In the genomic region with DNA sequence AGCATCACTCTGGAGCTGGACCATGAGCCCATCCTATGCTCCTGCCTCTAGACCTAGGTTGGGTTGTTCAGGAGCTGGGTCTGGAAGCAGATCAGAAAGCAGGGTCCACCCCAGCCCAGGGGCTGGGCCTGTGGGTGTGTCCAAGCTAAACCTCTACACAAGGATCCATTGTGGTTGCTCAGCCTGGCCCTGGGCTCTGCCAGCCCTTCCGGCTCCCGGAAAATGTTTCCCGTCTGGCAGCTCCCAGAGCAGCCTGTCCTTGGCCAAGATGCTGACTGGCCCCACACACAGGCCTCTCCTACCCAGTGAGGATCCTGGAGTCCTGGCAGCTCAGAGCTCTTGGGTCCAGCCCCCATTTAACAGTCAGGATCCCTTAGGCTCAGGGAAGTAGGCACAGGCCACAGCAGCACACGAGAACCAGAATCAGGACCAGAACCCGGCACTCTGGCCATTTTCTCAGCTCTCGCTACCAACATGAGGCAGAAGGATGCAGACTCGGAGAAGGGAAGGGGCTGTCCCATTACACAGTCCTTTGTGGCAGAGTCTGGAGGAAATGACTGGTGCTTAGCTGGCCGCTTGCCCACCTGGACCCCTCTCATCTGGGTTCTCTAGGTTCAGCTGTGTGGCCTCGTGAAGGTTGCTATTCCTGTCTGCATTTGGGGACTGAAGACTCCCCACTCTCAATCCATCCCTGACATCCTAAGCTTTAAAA, we compare ENCODE assay signal across 1 cellular context.
A peak's percentile ranks its signal among the peaks of the same experiment; 100 is the strongest.
TF ChIP-seq lines count a peak whose summit lies in the region.

No MANE protein-coding gene starts in this region.

TF ChIP-seq in HepG2, 621 proteins besides CTCF, POLR2A, EP300 and RAD21 (continued from another document and continues in another):
- TF ChIP-seq BCLAF1 (IDR thresholded peaks at IDR 0.05) (no peak), KLF15 (CRISPR knock-in tag; IDR thresholded peaks at IDR 0.05; ENCODE audit: borderline replicate concordance) (no peak), SIN3B (IDR thresholded peaks at IDR 0.05; ENCODE audit: low read length) (no peak), E2F1 (CRISPR knock-in tag; IDR thresholded peaks at IDR 0.05) (no peak), CCAR2 (optimal IDR thresholded peaks at IDR 0.05; ENCODE audit: low read depth, low read length) (no peak), NFIC (IDR thresholded peaks at IDR 0.05; ENCODE audit: low read length) (no peak), POGZ (CRISPR knock-in tag; IDR thresholded peaks at IDR 0.05) (no peak), U2AF2 (IDR thresholded peaks at IDR 0.05; ENCODE audit: low read depth, low read length) (no peak), NKX3-1 (CRISPR knock-in tag; IDR thresholded peaks at IDR 0.05) (0 out of 2 replicates have a peak, but pooled peaks have one; percentile 53), ATF2 (CRISPR knock-in tag; IDR thresholded peaks at IDR 0.05) (no peak), ZC3H4 (CRISPR knock-in tag; IDR thresholded peaks at IDR 0.05; ENCODE audit: borderline replicate concordance) (no peak), GTF3A (CRISPR knock-in tag; conservative IDR thresholded peaks at IDR 0.05) (0 out of 2 replicates have a peak, but pooled peaks have one; percentile 34), ELK4 (CRISPR knock-in tag; IDR thresholded peaks at IDR 0.05; ENCODE audit: borderline replicate concordance) (no peak), RFX1 (IDR thresholded peaks at IDR 0.05) (no peak), NR0B2 (CRISPR knock-in tag; IDR thresholded peaks at IDR 0.05) (no peak; the same call in 1 of the 2 replicates), ZBTB21 (CRISPR knock-in tag; IDR thresholded peaks at IDR 0.05) (no peak), ISL2 (CRISPR knock-in tag; IDR thresholded peaks at IDR 0.05) (0 out of 2 replicates have a peak, but pooled peaks have one; percentile 22), MEF2D (CRISPR knock-in tag; IDR thresholded peaks at IDR 0.05) (peak; percentile 22; the same call in 1 of the 2 replicates), ZNF124 (CRISPR knock-in tag; IDR thresholded peaks at IDR 0.05) (no peak), MED13 (CRISPR knock-in tag; IDR thresholded peaks at IDR 0.05) (no peak), NPAS2 (CRISPR knock-in tag; IDR thresholded peaks at IDR 0.05; ENCODE audit: borderline replicate concordance) (no peak), NR3C1 (CRISPR knock-in tag; IDR thresholded peaks at IDR 0.05) (no peak), ZFAT (CRISPR knock-in tag; conservative IDR thresholded peaks at IDR 0.05) (no peak), CBFB (CRISPR knock-in tag; IDR thresholded peaks at IDR 0.05) (no peak), MAF1 (CRISPR knock-in tag; IDR thresholded peaks at IDR 0.05; ENCODE audit: borderline replicate concordance) (no peak), SYNCRIP (IDR thresholded peaks at IDR 0.05; ENCODE audit: insufficient read depth, low read depth, low read length) (no peak), ZNF556 (CRISPR knock-in tag; IDR thresholded peaks at IDR 0.05; ENCODE audit: borderline replicate concordance) (no peak), PAWR (CRISPR knock-in tag; IDR thresholded peaks at IDR 0.05; ENCODE audit: borderline replicate concordance) (no peak), BRD4 (CRISPR knock-in tag; IDR thresholded peaks at IDR 0.05) (no peak), NR2F1 (CRISPR knock-in tag; IDR thresholded peaks at IDR 0.05) (no peak), RELA (CRISPR knock-in tag; IDR thresholded peaks at IDR 0.05) (no peak), NFKBIZ (CRISPR knock-in tag; IDR thresholded peaks at IDR 0.05) (no peak), TP53 (CRISPR knock-in tag; conservative IDR thresholded peaks at IDR 0.05) (no peak), AGO2 (optimal IDR thresholded peaks at IDR 0.05; ENCODE audit: low read depth, low read length) (no peak), ZSCAN20 (CRISPR knock-in tag; IDR thresholded peaks at IDR 0.05; ENCODE audit: borderline replicate concordance) (no peak), ETS1 (CRISPR knock-in tag; IDR thresholded peaks at IDR 0.05) (no peak), PAX8 (CRISPR knock-in tag; IDR thresholded peaks at IDR 0.05; ENCODE audit: borderline replicate concordance) (no peak), CCDC6 (CRISPR knock-in tag; IDR thresholded peaks at IDR 0.05) (no peak), XRCC5 (optimal IDR thresholded peaks at IDR 0.05; ENCODE audit: low read length) (peak; percentile 43), DMAP1 (CRISPR knock-in tag; IDR thresholded peaks at IDR 0.05) (peak; percentile 23; the same call in 1 of the 2 replicates), ZNF282 (IDR thresholded peaks at IDR 0.05; ENCODE audit: partially characterized antibody) (no peak), ARID2 (CRISPR knock-in tag; IDR thresholded peaks at IDR 0.05; ENCODE audit: borderline replicate concordance) (no peak), MTF1 (CRISPR knock-in tag; IDR thresholded peaks at IDR 0.05) (no peak), ZNF468 (CRISPR knock-in tag; IDR thresholded peaks at IDR 0.05) (no peak), ZNF274 (CRISPR knock-in tag; IDR thresholded peaks at IDR 0.05) (no peak), MIER2 (CRISPR knock-in tag; IDR thresholded peaks at IDR 0.05) (0 out of 2 replicates have a peak, but pooled peaks have one; percentile 22), SETDB1 (CRISPR knock-in tag; IDR thresholded peaks at IDR 0.05; ENCODE audit: borderline replicate concordance) (no peak), ZKSCAN5 (CRISPR knock-in tag; IDR thresholded peaks at IDR 0.05) (no peak)
- TF ChIP-seq, protein P1, sequence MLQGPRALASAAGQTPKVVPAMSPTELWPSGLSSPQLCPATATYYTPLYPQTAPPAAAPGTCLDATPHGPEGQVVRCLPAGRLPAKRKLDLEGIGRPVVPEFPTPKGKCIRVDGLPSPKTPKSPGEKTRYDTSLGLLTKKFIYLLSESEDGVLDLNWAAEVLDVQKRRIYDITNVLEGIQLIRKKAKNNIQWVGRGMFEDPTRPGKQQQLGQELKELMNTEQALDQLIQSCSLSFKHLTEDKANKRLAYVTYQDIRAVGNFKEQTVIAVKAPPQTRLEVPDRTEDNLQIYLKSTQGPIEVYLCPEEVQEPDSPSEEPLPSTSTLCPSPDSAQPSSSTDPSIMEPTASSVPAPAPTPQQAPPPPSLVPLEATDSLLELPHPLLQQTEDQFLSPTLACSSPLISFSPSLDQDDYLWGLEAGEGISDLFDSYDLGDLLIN (CRISPR knock-in tag; IDR thresholded peaks at IDR 0.05; ENCODE audit: borderline replicate concordance) = no peak
- TF ChIP-seq, protein P2, sequence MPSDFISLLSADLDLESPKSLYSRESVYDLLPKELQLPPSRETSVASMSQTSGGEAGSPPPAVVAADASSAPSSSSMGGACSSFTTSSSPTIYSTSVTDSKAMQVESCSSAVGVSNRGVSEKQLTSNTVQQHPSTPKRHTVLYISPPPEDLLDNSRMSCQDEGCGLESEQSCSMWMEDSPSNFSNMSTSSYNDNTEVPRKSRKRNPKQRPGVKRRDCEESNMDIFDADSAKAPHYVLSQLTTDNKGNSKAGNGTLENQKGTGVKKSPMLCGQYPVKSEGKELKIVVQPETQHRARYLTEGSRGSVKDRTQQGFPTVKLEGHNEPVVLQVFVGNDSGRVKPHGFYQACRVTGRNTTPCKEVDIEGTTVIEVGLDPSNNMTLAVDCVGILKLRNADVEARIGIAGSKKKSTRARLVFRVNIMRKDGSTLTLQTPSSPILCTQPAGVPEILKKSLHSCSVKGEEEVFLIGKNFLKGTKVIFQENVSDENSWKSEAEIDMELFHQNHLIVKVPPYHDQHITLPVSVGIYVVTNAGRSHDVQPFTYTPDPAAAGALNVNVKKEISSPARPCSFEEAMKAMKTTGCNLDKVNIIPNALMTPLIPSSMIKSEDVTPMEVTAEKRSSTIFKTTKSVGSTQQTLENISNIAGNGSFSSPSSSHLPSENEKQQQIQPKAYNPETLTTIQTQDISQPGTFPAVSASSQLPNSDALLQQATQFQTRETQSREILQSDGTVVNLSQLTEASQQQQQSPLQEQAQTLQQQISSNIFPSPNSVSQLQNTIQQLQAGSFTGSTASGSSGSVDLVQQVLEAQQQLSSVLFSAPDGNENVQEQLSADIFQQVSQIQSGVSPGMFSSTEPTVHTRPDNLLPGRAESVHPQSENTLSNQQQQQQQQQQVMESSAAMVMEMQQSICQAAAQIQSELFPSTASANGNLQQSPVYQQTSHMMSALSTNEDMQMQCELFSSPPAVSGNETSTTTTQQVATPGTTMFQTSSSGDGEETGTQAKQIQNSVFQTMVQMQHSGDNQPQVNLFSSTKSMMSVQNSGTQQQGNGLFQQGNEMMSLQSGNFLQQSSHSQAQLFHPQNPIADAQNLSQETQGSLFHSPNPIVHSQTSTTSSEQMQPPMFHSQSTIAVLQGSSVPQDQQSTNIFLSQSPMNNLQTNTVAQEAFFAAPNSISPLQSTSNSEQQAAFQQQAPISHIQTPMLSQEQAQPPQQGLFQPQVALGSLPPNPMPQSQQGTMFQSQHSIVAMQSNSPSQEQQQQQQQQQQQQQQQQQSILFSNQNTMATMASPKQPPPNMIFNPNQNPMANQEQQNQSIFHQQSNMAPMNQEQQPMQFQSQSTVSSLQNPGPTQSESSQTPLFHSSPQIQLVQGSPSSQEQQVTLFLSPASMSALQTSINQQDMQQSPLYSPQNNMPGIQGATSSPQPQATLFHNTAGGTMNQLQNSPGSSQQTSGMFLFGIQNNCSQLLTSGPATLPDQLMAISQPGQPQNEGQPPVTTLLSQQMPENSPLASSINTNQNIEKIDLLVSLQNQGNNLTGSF (CRISPR knock-in tag; IDR thresholded peaks at IDR 0.05) = no peak
- TF ChIP-seq, protein P3, sequence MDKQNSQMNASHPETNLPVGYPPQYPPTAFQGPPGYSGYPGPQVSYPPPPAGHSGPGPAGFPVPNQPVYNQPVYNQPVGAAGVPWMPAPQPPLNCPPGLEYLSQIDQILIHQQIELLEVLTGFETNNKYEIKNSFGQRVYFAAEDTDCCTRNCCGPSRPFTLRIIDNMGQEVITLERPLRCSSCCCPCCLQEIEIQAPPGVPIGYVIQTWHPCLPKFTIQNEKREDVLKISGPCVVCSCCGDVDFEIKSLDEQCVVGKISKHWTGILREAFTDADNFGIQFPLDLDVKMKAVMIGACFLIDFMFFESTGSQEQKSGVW (CRISPR knock-in tag; IDR thresholded peaks at IDR 0.05; ENCODE audit: borderline replicate concordance) = no peak
